8 cellular contexts compared by ENCODE assay signal in the genomic region with DNA sequence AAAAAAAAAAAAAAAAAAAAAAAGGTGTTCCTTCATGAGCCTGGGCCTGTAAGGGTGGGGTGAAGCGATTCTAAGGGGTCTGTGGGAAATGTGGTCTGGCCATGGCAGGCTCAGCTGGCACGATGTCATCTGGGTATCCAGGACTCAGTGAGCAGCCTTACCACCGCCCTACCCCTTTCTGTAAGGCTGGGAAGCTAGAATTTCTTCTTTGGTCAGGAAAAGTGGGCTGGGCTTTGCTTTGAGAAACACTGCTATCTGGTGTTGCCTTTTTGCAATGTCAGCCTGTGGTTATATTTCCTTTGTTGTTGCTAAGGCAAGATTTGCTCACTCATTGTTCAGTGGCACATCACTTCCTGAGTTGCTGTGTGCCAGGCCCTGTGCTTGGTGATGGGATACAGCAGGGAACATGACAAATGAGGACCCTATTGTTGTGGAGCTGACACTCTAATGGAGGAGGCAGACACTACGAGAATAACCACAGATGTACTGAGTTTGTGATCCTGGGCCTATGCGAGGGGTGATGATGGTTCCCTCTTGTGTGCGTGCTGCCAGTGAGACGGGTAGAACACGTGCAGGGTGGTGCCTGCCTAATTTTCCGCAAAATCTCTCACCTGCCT. TPM values are rescaled to one million over a fixed set of nuclear protein-coding genes. Genes with fewer than 3 reads are reported as not detected.
DNase-seq lines count a peak whose midpoint lies in the region; ATAC-seq, FAIRE-seq and TF ChIP-seq lines count a peak whose summit lies in the region.

No MANE protein-coding gene starts in this region.

- in situ Hi-C loops in Panc1 (cut with HindIII; ENCODE audit: low pct_unique_long_range_greater_than_20kb, low sequenced_read_pairs), result no loop called here

- TF ChIP-seq EP300 in suprapubic skin (IDR thresholded peaks at IDR 0.05), result no peak

- peak; percentile 64 to 70 for TF ChIP-seq RAD21 in liver (IDR thresholded peaks at IDR 0.05)

- no TSS peak for BruUV-seq in Panc1 (replicated peaks; lab: Mats Ljungman, UMichigan)

- no peak overlapping the region for H3K27ac ChIP-seq in CD8-positive, alpha-beta memory T cell (ENCODE audit: low read depth, low read length)
- H3K27ac ChIP-seq in Panc1 (ENCODE audit: low read length), result no peak overlapping the region
- no peak overlapping the region for H3K27ac ChIP-seq in body of pancreas
- H3K27ac ChIP-seq in liver (ENCODE audit: low read depth in 1 of 2, low read length in 2 of 2), result peak overlapping the region in 1 of 2 donors; percentile 34
- no peak overlapping the region for H3K27ac ChIP-seq in suprapubic skin

- 52 to 59% methylated on average over 8 to 9 of the region's 9 CpGs for WGBS in body of pancreas, 2 donors
- WGBS in liver, result 58% methylated on average over 9 of the region's 9 CpGs
- 48% methylated on average over 7 of the region's 9 CpGs for whole genome bisulfite sequencing in suprapubic skin

- no peak overlapping the region for H3K4me3 ChIP-seq in CD8-positive, alpha-beta memory T cell (ENCODE audit: low read length)
- H3K4me3 ChIP-seq in Panc1 (ENCODE audit: low read depth in 2 of 2, low read length in 2 of 2), result no peak overlapping the region
- no peak overlapping the region for H3K4me3 ChIP-seq in body of pancreas
- H3K4me3 ChIP-seq in liver (ENCODE audit: low read depth in 1 of 3, low read length in 3 of 3), result no peak overlapping the region
- H3K4me3 ChIP-seq in suprapubic skin, result no peak overlapping the region

- POLR2A ChIA-PET in CD8-positive, alpha-beta memory T cell (lab: Charles Lee), result interaction anchor here (0.6 to 1.0 kb wide), 3 partner anchors 26 to 118 kb away, joined by 3 to 8 read pairs (median 4); no protein-coding TSS in a partner anchor
- POLR2A ChIA-PET in Panc1 (lab: Charles Lee), result no interaction called here

- intact Hi-C loops in Panc1 (cut with micrococcal nuclease; ENCODE audit: unreplicated experiment) (no loop called here), body of pancreas (cut with DNase I) (no loop called here)

- H3K9me3 ChIP-seq in CD8-positive, alpha-beta memory T cell (ENCODE audit: low read length), result no peaks in the 10 kb centered on the region
- H3K9me3 ChIP-seq in Panc1 (ENCODE audit: control insufficient read depth, insufficient read depth, low read depth, low read length) (no peaks in the 10 kb centered on the region), body of pancreas (no peaks in the 10 kb centered on the region), liver (ENCODE audit: control insufficient read depth in 4 of 4, low read length in 3 of 4) (no peaks in the 10 kb centered on the region), suprapubic skin (no peaks in the 10 kb centered on the region)

- H3K4me1 ChIP-seq in CD8-positive, alpha-beta memory T cell (ENCODE audit: insufficient read depth, low read length), result peaks cover 16% of the 10 kb centered on the region
- H3K4me1 ChIP-seq in Panc1 (ENCODE audit: control insufficient read depth, insufficient read depth, low read length), result no peaks in the 10 kb centered on the region
- H3K4me1 ChIP-seq in body of pancreas, result peaks cover 8% of the 10 kb centered on the region
- peaks cover 0 to 7% (median 1%) of the 10 kb centered on the region in 4 donors for H3K4me1 ChIP-seq in liver (ENCODE audit: control insufficient read depth in 4 of 4, insufficient read depth in 4 of 4, low read length in 3 of 4)
- H3K4me1 ChIP-seq in suprapubic skin, result peaks cover 9% of the 10 kb centered on the region

- CTCF ChIA-PET in CD8-positive, alpha-beta memory T cell (lab: Charles Lee), result interaction anchor here (0.8 to 2.8 kb wide), 12 partner anchors 14 to 81 kb away, joined by 3 to 11 read pairs (median 4); no protein-coding TSS in a partner anchor
- CTCF ChIA-PET in Panc1 (lab: Charles Lee), result no interaction called here

- H3K27ac Mint-ChIP-seq in CD8-positive, alpha-beta memory T cell, result peak overlapping the region in 7 of 8 donors; percentile 24 to 90 (median 81)

- H3K27me3 ChIP-seq in CD8-positive, alpha-beta memory T cell (ENCODE audit: insufficient read depth, low read length, poor library complexity, severe bottlenecking), result peaks cover 12% of the 10 kb centered on the region
- H3K27me3 ChIP-seq in Panc1 (ENCODE audit: control insufficient read depth, insufficient read depth, low read length), result peaks cover 11% of the 10 kb centered on the region
- peaks cover under 1 to 12% of the 10 kb centered on the region in 2 donors for H3K27me3 ChIP-seq in body of pancreas
- peaks cover 0 to 5% (median 2%) of the 10 kb centered on the region in 4 donors for H3K27me3 ChIP-seq in liver (ENCODE audit: control insufficient read depth in 4 of 4, insufficient read depth in 4 of 4, low read length in 3 of 4)
- peaks cover 33% of the 10 kb centered on the region for H3K27me3 ChIP-seq in suprapubic skin

- peaks cover 0 to 1% (median 0%) of the 10 kb centered on the region in 3 donors for H3K36me3 Mint-ChIP-seq in CD8-positive, alpha-beta memory T cell

- TF ChIP-seq POLR2A in H54 (IDR thresholded peaks at IDR 0.05; ENCODE audit: low read depth, low read length), result no peak
- TF ChIP-seq POLR2A in body of pancreas (IDR thresholded peaks at IDR 0.05), result no peak
- TF ChIP-seq POLR2A in suprapubic skin (IDR thresholded peaks at IDR 0.05), result no peak

- no peaks in the 10 kb centered on the region for H3K9me3 Mint-ChIP-seq in CD8-positive, alpha-beta memory T cell

- no peak overlapping the region for H3K9ac ChIP-seq in liver (ENCODE audit: low read depth in 1 of 2, low read length in 2 of 2)

- peaks cover 26 to 27% of the 10 kb centered on the region in 2 donors for H3K27me3 Mint-ChIP-seq in CD8-positive, alpha-beta memory T cell

- peak in 2 of 5 donors; percentile 47 to 48 for DNase-seq in CD8-positive, alpha-beta memory T cell
- DNase-seq in H54 (ENCODE audit: insufficient read length, low spot score), result peak; percentile 56
- DNase-seq in Panc1 (ENCODE audit: low read depth, low spot score), result no peak
- DNase-seq in body of pancreas, result peak in 1 of 4 donors; percentile 33
- DNase-seq in NCI-H524 treated with DMSO at 0.1 percent for 48 hours (lab: John Stamatoyannopoulos, UW), result no peak
- DNase-seq in suprapubic skin (ENCODE audit: low spot score in 2 of 2), result no peak

- no peaks in the 10 kb centered on the region for H3K36me3 ChIP-seq in CD8-positive, alpha-beta memory T cell (ENCODE audit: insufficient read depth, low read length)
- no peaks in the 10 kb centered on the region for H3K36me3 ChIP-seq in Panc1 (ENCODE audit: control insufficient read depth, insufficient read depth, low read length)
- no peaks in the 10 kb centered on the region for H3K36me3 ChIP-seq in body of pancreas (replicated peaks in 1 of 2; ENCODE audit: insufficient read depth in 1 of 2, low read depth in 2 of 2)
- no peaks in the 10 kb centered on the region for H3K36me3 ChIP-seq in liver (ENCODE audit: control insufficient read depth in 4 of 4, insufficient read depth in 3 of 4, low read depth in 1 of 4, low read length in 3 of 4)
- H3K36me3 ChIP-seq in suprapubic skin, result no peaks in the 10 kb centered on the region

- peak; percentile 56 for ATAC-seq in Panc1
- ATAC-seq in body of pancreas, result no peak
- no peak for ATAC-seq in HG03045 (IDR thresholded peaks at IDR 0.05; ENCODE audit: unreplicated experiment)

- H3K4me1 Mint-ChIP-seq in CD8-positive, alpha-beta memory T cell, result peaks cover 25 to 30% (median 29%) of the 10 kb centered on the region in 3 donors

- TF ChIP-seq CTCF in Panc1 (IDR thresholded peaks at IDR 0.05) (peak; percentile 47), body of pancreas (IDR thresholded peaks at IDR 0.05) (peak in 4 of 7 experiments; percentile 6 to 31 (median 14)), liver (IDR thresholded peaks at IDR 0.05; ENCODE audit: low read depth, low read length, missing input control) (peak; percentile 22), suprapubic skin (IDR thresholded peaks at IDR 0.05) (peak in 1 of 2 donors; percentile 19)

- H3K4me3 Mint-ChIP-seq in CD8-positive, alpha-beta memory T cell, result peak overlapping the region in 4 of 7 donors; percentile 45 to 52 (median 48)

- FAIRE-seq in H54 (lab: Jason Lieb, UNC), result peak; percentile 36

TF ChIP-seq in liver, 16 proteins besides CTCF, POLR2A, EP300 and RAD21 (continues in another document):
- no peak for TF ChIP-seq TAF1 (conservative IDR thresholded peaks at IDR 0.05)
- TF ChIP-seq FOXA1 (IDR thresholded peaks at IDR 0.05), result no peak
- TF ChIP-seq HNF4G (IDR thresholded peaks at IDR 0.05), result no peak
- TF ChIP-seq, protein P1, sequence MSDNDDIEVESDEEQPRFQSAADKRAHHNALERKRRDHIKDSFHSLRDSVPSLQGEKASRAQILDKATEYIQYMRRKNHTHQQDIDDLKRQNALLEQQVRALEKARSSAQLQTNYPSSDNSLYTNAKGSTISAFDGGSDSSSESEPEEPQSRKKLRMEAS (IDR thresholded peaks at IDR 0.05), result no peak
- TF ChIP-seq EGR1 (IDR thresholded peaks at IDR 0.05; ENCODE audit: low read depth in 2 of 2), result no peak
- TF ChIP-seq FOXA2 (IDR thresholded peaks at IDR 0.05), result no peak
- TF ChIP-seq GABPA (IDR thresholded peaks at IDR 0.05 in 1 of 2, conservative IDR thresholded peaks at IDR 0.05 in 1 of 2), result no peak
- TF ChIP-seq YY1 (IDR thresholded peaks at IDR 0.05), result no peak
- TF ChIP-seq JUND (IDR thresholded peaks at IDR 0.05), result no peak
- TF ChIP-seq NR2F2 (IDR thresholded peaks at IDR 0.05), result no peak
- no peak for TF ChIP-seq ZBTB33 (IDR thresholded peaks at IDR 0.05)
- TF ChIP-seq, protein P2, sequence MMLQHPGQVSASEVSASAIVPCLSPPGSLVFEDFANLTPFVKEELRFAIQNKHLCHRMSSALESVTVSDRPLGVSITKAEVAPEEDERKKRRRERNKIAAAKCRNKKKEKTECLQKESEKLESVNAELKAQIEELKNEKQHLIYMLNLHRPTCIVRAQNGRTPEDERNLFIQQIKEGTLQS (IDR thresholded peaks at IDR 0.05), result no peak

RNA-seq across cellular contexts. Expression of gene ZNFX1, which starts 45.9 kb away (rescaled TPM):
- total RNA-seq in CD8-positive, alpha-beta memory T cell, result 10 to 100 TPM; 55.7 to 58.9 TPM
- 75.9 TPM for polyA plus RNA-seq in CD8-positive, alpha-beta memory T cell
- total RNA-seq in Panc1 (2021; ENCODE audit: unreplicated experiment) (39.4 TPM), body of pancreas (10 to 100 TPM in 1 of 2 donors, 1 to 10 TPM in 1; 7.3 to 17.4 TPM), liver (10 to 100 TPM; 10.1 to 16.1 TPM), suprapubic skin (10 to 100 TPM; 25.9 to 36.1 (median 33.2) TPM)
- 22.5 TPM for polyA plus RNA-seq in Panc1 (2012; ENCODE audit: insufficient read length)
- polyA plus RNA-seq in liver, result 1 to 10 TPM; 6.9 to 7.2 TPM
